In the genomic region with DNA sequence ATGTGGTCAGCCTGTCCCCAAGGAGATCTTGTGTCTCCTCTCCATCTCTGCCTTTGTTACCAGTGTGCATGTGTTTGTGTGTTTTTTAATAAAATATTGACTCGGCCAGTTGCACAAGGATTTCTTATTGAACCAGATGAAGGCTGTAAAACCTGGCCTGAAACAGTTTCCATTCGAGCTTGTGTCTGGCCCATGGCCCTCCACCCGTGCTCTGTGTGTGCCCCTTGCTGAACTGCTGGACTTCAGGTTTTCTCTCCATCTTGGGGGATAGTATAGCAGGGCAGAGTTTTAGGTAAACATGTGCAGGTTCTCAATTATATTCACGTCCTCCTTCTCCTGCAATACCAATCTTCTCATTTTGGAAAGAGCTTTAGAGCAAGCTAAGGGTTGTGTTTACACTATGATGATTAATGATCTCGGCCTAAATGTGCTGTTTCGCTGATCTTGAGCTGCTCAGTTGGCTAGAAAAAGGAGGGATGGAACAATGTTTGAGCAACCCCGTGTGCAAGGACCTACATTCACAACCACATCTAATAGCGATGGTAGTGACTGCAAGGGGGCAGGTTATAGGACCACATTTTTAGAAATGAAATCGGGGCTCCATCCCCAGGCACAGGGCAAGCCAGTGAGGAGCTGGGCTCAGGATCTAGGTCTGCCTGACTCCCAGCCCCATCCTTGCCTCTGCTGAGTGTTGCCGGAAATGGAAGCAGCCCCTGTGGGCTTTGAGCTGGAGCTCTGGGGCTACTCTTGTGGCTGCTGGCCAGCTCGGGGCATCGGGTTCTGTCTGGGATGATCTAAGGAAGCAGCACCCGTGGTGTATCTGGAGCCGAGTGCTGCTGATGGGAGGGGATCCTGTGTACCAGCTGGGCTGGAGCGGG, we compare ENCODE assay signal across 15 cellular contexts. TPM values are rescaled to one million over a fixed set of nuclear protein-coding genes. Genes with fewer than 3 reads are reported as not detected.
DNase-seq lines count a peak whose midpoint lies in the region; ATAC-seq and TF ChIP-seq lines count a peak whose summit lies in the region.
"Had no signal": no experiment of that assay in that cellular context is flagged by ENCODE, and none has a peak within 500 bp of the region (broad histone marks: within the 10 kb centered on the region; RNA-seq: fewer than 3 reads in every experiment).

No MANE protein-coding gene starts in this region.

- no peak overlapping the region for H2BK15ac ChIP-seq in neuronal stem cell (ENCODE audit: low read length)

- no peak overlapping the region for H3K4ac ChIP-seq in neuronal stem cell (ENCODE audit: low read length)

- no peak overlapping the region for H2AK5ac ChIP-seq in neuronal stem cell (ENCODE audit: low read depth, low read length)

- no peaks in the 10 kb centered on the region for H3K79me1 ChIP-seq in neuronal stem cell (ENCODE audit: low read depth, low read length)

- no peak overlapping the region for H3K4me2 ChIP-seq in neuronal stem cell (ENCODE audit: insufficient read depth, low read length, poor library complexity, severe bottlenecking)

- POLR2A ChIA-PET in activated CD4-positive, alpha-beta T cell treated with anti-CD3 and anti-CD28 coated beads for 36 hours (lab: Charles Lee): interaction anchor here (0.6 kb wide), 1 partner anchor 65 kb away, joined by 3 read pairs; no protein-coding TSS in a partner anchor

- CTCF ChIA-PET in activated CD4-positive, alpha-beta T cell treated with anti-CD3 and anti-CD28 coated beads for 36 hours (lab: Charles Lee): interaction anchor here (0.6 to 4.3 kb wide), 9 partner anchors 8 to 337 kb away, joined by 3 to 14 read pairs (median 3); no protein-coding TSS in a partner anchor

- H4K8ac ChIP-seq in neuronal stem cell (ENCODE audit: low read depth, low read length): peak overlapping the region; percentile 88

- H3K14ac ChIP-seq in neuronal stem cell (ENCODE audit: low read length): peak overlapping the region; percentile 42

- H3K4me3 ChIP-seq in colonic mucosa (no peak overlapping the region), neuronal stem cell (ENCODE audit: low read length in 2 of 2) (no peak overlapping the region)

- DNase-seq in activated CD4-positive, alpha-beta T cell treated with anti-CD3 and anti-CD28 coated beads for 36 hours: no peak
- no peak for DNase-seq in activated CD4-positive, alpha-beta T cell treated with anti-CD3 and anti-CD28 coated beads for 48 hours
- DNase-seq in T-helper 17 cell (no peak), colonic mucosa (peak; percentile 14), neuronal stem cell (ENCODE audit: low spot score) (no peak), NCI-H1436 treated with DMSO at 0.1 percent for 48 hours (lab: John Stamatoyannopoulos, UW) (no peak), NCI-H2196 treated with DMSO at 0.1 percent for 48 hours (lab: John Stamatoyannopoulos, UW; ENCODE audit: unreplicated experiment) (no peak)
- no peak for DNase-seq in stimulated activated CD4-positive, alpha-beta T cell treated with anti-CD3 and anti-CD28 coated beads, Interleukin-1b, Interleukin-23, amount 100 ng/mL, for 48 hours
- DNase-seq: activated gamma-delta T cell, DMS 273 treated with DMSO at 0.1 percent for 48 hours, hippocampal formation, KBM-7, NCI-H1694, NCI-H82 had no signal

- intact Hi-C loops in activated CD4-positive, alpha-beta T cell treated with anti-CD3 and anti-CD28 coated beads for 36 hours (cut with DNase I, micrococcal nuclease): loop anchor here in 1 of 2 experiments (5.0 kb wide), 1 partner anchor 33 kb away; no protein-coding TSS in a partner anchor
- intact Hi-C loops in colonic mucosa (cut with DNase I): no loop called here

- H3K9ac ChIP-seq in colonic mucosa (ENCODE audit: low read depth in 2 of 2, low read length in 2 of 2) (no peak overlapping the region), neuronal stem cell (ENCODE audit: low read depth, low read length, poor library complexity) (no peak overlapping the region)
- H3K9ac ChIP-seq: parathyroid adenoma had no signal

- no peak overlapping the region for H3K4me3 Mint-ChIP-seq in activated CD4-positive, alpha-beta T cell treated with anti-CD3 and anti-CD28 coated beads for 36 hours
- peak overlapping the region; percentile 41 for H3K4me3 Mint-ChIP-seq in T-helper 17 cell

- peaks cover 44% of the 10 kb centered on the region for H3K4me1 Mint-ChIP-seq in activated CD4-positive, alpha-beta T cell treated with anti-CD3 and anti-CD28 coated beads for 36 hours
- H3K4me1 Mint-ChIP-seq in T-helper 17 cell: peaks cover 42% of the 10 kb centered on the region

- H3K36me3 ChIP-seq in colonic mucosa: no peaks in the 10 kb centered on the region
- H3K36me3 ChIP-seq in neuronal stem cell (replicated peaks in 1 of 2; ENCODE audit: control insufficient read depth in 2 of 2, insufficient read depth in 2 of 2, low read length in 2 of 2): peaks cover 2 to 74% of the 10 kb centered on the region in 2 donors

- no peak overlapping the region for H2BK5ac ChIP-seq in neuronal stem cell (ENCODE audit: low read length)

- peaks cover 23% of the 10 kb centered on the region for H3K36me3 Mint-ChIP-seq in activated CD4-positive, alpha-beta T cell treated with anti-CD3 and anti-CD28 coated beads for 36 hours (ENCODE audit: low read depth)
- H3K36me3 Mint-ChIP-seq in T-helper 17 cell (ENCODE audit: low read depth): peaks cover 7% of the 10 kb centered on the region

- no peak overlapping the region for H2BK120ac ChIP-seq in neuronal stem cell (ENCODE audit: low read depth, low read length)

- H2BK12ac ChIP-seq in neuronal stem cell (ENCODE audit: low read length): no peak overlapping the region

- H3K27me3 ChIP-seq in colonic mucosa (no peaks in the 10 kb centered on the region), neuronal stem cell (ENCODE audit: control insufficient read depth in 3 of 3, insufficient read depth in 3 of 3, low read depth in 1 of 3, low read length in 3 of 3) (no peaks in the 10 kb centered on the region)

- peak overlapping the region; percentile 35 for H3K27ac Mint-ChIP-seq in activated CD4-positive, alpha-beta T cell treated with anti-CD3 and anti-CD28 coated beads for 36 hours
- no peak overlapping the region for H3K27ac Mint-ChIP-seq in T-helper 17 cell

- no peak overlapping the region for H4K91ac ChIP-seq in neuronal stem cell (ENCODE audit: low read depth, low read length, poor library complexity)

- TF ChIP-seq CTCF in colonic mucosa (IDR thresholded peaks at IDR 0.05): no peak

- H3K27ac ChIP-seq in colonic mucosa: no peak overlapping the region
- H3K27ac ChIP-seq in neuronal stem cell (replicated peaks; ENCODE audit: low read length): no peak overlapping the region
- H3K27ac ChIP-seq: parathyroid adenoma had no signal

- no peaks in the 10 kb centered on the region for H3K4me1 ChIP-seq in colonic mucosa
- peaks cover 15 to 33% of the 10 kb centered on the region in 2 donors for H3K4me1 ChIP-seq in neuronal stem cell (ENCODE audit: control insufficient read depth in 2 of 2, insufficient read depth in 1 of 2, low read depth in 1 of 2, low read length in 2 of 2)
- H3K4me1 ChIP-seq: parathyroid adenoma had no signal

- no peaks in the 10 kb centered on the region for H3K27me3 Mint-ChIP-seq in activated CD4-positive, alpha-beta T cell treated with anti-CD3 and anti-CD28 coated beads for 36 hours
- H3K27me3 Mint-ChIP-seq in T-helper 17 cell: no peaks in the 10 kb centered on the region

- peaks cover 2% of the 10 kb centered on the region for H3K9me3 Mint-ChIP-seq in activated CD4-positive, alpha-beta T cell treated with anti-CD3 and anti-CD28 coated beads for 36 hours (ENCODE audit: low read depth)

- ATAC-seq in activated CD4-positive, alpha-beta T cell treated with anti-CD3 and anti-CD28 coated beads for 36 hours: no peak
- no peak for ATAC-seq in T-helper 17 cell

- peak overlapping the region; percentile 41 for H3K18ac ChIP-seq in neuronal stem cell (ENCODE audit: low read length)

- H2AFZ ChIP-seq in neuronal stem cell (ENCODE audit: low read length): no peak overlapping the region
- H2AFZ ChIP-seq: parathyroid adenoma had no signal

- H3K9me3 ChIP-seq in T-helper 17 cell (ENCODE audit: control insufficient read depth, low read length, poor library complexity, severe bottlenecking): no peaks in the 10 kb centered on the region
- no peaks in the 10 kb centered on the region for H3K9me3 ChIP-seq in colonic mucosa
- H3K9me3 ChIP-seq in neuronal stem cell (replicated peaks in 1 of 2; ENCODE audit: control insufficient read depth in 2 of 2, insufficient read depth in 1 of 2, low read depth in 1 of 2, low read length in 2 of 2): no peaks in the 10 kb centered on the region

- no CpG with 5 or more reads among the region's 15 CpGs for WGBS in neuronal stem cell (ENCODE audit: extremely low coverage in 2 of 2, insufficient read length in 2 of 2, insufficient replicate concordance in 1 of 2), 2 donors

- H3K23ac ChIP-seq in neuronal stem cell (ENCODE audit: low read depth, low read length, poor library complexity): no peak overlapping the region

RNA-seq across cellular contexts. Expression of a gene that starts 47.7 kb away (rescaled TPM):
- 10 to 100 TPM; 33.6 to 48.0 TPM for total RNA-seq in activated CD4-positive, alpha-beta T cell treated with anti-CD3 and anti-CD28 coated beads for 36 hours
- total RNA-seq in T-helper 17 cell (10 to 100 TPM; 97.2 to 99.3 TPM), colonic mucosa (10 to 100 TPM; 55.3 to 73.7 TPM)
- polyA plus RNA-seq in neuronal stem cell (2013, experiment 1 of 2): 38.0 TPM
- polyA plus RNA-seq in neuronal stem cell (2013, experiment 2 of 2): 39.3 TPM
